ENCODE assay signal across 1 cellular context in the genomic region with DNA sequence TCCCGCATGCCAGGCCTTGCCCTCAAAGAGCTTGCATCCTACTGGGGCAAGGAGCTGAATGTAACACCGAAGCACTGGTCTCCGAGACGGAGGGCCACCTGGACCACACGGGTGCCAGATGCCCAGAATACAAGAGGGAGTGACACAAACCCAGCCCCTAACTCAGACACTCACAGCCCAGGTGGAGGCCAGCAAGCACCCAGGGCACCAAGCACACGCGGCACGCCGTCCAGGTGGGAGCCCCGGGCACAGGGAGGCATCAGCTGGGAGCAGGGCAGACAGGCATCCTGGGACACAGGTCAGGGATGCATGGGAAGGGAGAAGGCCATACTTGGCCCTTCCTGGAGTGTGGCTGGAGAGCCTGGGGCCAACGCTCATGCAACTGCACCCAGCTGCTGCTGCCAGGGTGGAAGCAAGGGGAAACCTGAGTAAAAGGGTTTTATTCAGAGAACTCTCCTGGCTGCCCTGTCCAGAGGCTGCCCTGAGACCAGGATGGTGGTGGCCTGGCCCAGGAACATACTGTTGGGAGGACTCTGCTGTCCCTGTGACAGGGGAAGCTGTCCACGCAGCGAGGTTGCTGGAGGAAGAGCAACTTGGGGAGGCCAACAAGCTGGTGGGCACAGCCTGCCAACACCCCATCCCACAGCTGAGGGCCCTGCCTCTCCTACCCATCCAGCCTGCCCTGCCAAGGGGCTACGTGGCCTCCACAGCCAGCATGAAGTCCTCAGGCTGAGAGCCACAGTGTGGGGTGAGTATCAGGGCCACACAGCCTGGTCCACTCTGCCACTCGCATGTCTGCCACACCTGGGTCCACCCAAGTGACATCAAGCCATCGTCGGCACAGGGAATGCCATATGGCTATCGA.
TF ChIP-seq lines count a peak whose summit lies in the region.

No MANE protein-coding gene starts in this region.

TF ChIP-seq in neural cell, 6 proteins besides CTCF, POLR2A, EP300 and RAD21:
- TF ChIP-seq MXI1 (conservative IDR thresholded peaks at IDR 0.05; ENCODE audit: poor library complexity, severe bottlenecking): no peak
- no peak for TF ChIP-seq EZH2 (IDR thresholded peaks at IDR 0.05; ENCODE audit: borderline replicate concordance, insufficient read depth, low read length, poor library complexity, severe bottlenecking)
- TF ChIP-seq POLR2AphosphoS5 (IDR thresholded peaks at IDR 0.05): no peak
- TF ChIP-seq TAF1 (IDR thresholded peaks at IDR 0.05; ENCODE audit: low read depth): no peak
- TF ChIP-seq, protein P1, sequence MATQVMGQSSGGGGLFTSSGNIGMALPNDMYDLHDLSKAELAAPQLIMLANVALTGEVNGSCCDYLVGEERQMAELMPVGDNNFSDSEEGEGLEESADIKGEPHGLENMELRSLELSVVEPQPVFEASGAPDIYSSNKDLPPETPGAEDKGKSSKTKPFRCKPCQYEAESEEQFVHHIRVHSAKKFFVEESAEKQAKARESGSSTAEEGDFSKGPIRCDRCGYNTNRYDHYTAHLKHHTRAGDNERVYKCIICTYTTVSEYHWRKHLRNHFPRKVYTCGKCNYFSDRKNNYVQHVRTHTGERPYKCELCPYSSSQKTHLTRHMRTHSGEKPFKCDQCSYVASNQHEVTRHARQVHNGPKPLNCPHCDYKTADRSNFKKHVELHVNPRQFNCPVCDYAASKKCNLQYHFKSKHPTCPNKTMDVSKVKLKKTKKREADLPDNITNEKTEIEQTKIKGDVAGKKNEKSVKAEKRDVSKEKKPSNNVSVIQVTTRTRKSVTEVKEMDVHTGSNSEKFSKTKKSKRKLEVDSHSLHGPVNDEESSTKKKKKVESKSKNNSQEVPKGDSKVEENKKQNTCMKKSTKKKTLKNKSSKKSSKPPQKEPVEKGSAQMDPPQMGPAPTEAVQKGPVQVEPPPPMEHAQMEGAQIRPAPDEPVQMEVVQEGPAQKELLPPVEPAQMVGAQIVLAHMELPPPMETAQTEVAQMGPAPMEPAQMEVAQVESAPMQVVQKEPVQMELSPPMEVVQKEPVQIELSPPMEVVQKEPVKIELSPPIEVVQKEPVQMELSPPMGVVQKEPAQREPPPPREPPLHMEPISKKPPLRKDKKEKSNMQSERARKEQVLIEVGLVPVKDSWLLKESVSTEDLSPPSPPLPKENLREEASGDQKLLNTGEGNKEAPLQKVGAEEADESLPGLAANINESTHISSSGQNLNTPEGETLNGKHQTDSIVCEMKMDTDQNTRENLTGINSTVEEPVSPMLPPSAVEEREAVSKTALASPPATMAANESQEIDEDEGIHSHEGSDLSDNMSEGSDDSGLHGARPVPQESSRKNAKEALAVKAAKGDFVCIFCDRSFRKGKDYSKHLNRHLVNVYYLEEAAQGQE (IDR thresholded peaks at IDR 0.05; ENCODE audit: borderline replicate concordance): no peak
- no peak for TF ChIP-seq SMC3 (conservative IDR thresholded peaks at IDR 0.05; ENCODE audit: poor library complexity)
